In the genomic region with DNA sequence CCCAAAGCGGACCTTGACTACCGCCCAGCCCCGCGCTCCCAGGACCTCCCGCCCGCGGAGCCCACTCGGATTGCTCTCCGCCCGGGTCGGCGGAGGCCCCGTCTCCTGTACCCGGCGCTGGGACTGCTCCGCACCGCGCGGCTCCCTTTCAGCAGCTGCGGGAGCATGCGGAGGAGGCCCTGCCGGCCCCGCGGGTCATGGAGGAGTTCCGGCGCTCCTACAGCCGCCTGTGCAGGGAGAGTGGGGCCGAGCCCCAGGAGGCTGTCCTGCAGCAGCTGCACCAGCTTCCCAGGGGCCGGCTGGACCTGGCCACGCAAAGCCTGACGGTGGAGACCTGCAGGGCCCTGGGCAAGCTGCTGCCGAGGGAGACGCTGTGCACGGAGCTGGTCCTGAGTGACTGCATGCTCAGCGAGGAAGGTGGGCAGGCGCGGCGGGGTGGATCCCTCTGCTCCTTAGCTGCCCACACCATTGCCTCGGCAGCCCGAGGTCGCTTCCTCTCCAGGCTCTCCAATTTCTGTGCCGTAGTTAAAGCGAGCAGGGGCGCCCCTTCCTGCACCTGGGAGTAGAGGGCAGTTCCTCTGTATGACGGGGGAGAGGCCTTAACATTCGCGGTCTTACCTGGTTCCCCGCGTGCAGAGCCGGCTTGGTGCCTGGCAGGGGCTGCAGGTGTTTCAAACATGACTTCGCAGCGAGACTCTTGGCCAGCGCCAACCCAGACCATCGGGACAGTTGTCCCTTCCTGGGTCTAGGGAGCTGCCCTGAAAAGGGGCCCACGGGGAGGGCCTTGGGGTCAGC, we compare ENCODE assay signal across 8 cellular contexts. TPM values are rescaled to one million over a fixed set of nuclear protein-coding genes. Genes with fewer than 3 reads are reported as not detected.
DNase-seq lines count a peak whose midpoint lies in the region; ATAC-seq, FAIRE-seq and TF ChIP-seq lines count a peak whose summit lies in the region.

No MANE protein-coding gene starts in this region.

- no peaks in the 10 kb centered on the region for H3K36me3 ChIP-seq in ACC112 (ENCODE audit: insufficient read depth, low read length)
- H3K36me3 ChIP-seq in fibroblast of lung (ENCODE audit: control insufficient read depth, insufficient read depth, low read length) = peaks cover 2% of the 10 kb centered on the region
- H3K36me3 ChIP-seq in pancreas = no peaks in the 10 kb centered on the region

- no peak for DNase-seq in T-helper 2 cell treated with Interferon-gamma antibody and Interleukin-4, amounts not matched to agents 5 μg/mL and 100 μg/mL, for 36 hours (ENCODE audit: low spot score)
- DNase-seq in fibroblast of lung (ENCODE audit: low read depth in 2 of 2) = peak in 1 of 2 donors; percentile 16
- peak in 4 of 6 donors; percentile 37 to 74 (median 61) for DNase-seq in pancreas
- DNase-seq in OCI-M2 (lab: John Stamatoyannopoulos, UW; ENCODE audit: unreplicated experiment) = no peak

- peaks cover 21% of the 10 kb centered on the region for H3K4me1 Mint-ChIP-seq in T-helper 2 cell treated with Interferon-gamma antibody and Interleukin-4, amounts not matched to agents 5 μg/mL and 100 μg/mL, for 36 hours (ENCODE audit: low read depth)

- 2 to 3% methylated on average over 44 to 55 of the region's 55 CpGs for WGBS in pancreas, 2 donors

- H3K4me1 ChIP-seq in ACC112 (ENCODE audit: control insufficient read depth, insufficient read depth, low read length, unreplicated experiment) (peaks cover 11% of the 10 kb centered on the region), fibroblast of lung (ENCODE audit: control insufficient read depth, extremely low read depth, insufficient read depth, low read length) (peaks cover 13% of the 10 kb centered on the region), pancreas (peaks cover 9 to 14% (median 11%) of the 10 kb centered on the region in 3 donors)

- H3K9ac ChIP-seq in fibroblast of lung (ENCODE audit: insufficient read depth, low read length) = peak overlapping the region; percentile 46

- H3K79me2 ChIP-seq in ACC112 (ENCODE audit: control insufficient read depth, insufficient read depth, low read length, unreplicated experiment) = no peaks in the 10 kb centered on the region
- H3K79me2 ChIP-seq in fibroblast of lung (ENCODE audit: control insufficient read depth, insufficient read depth, low read length) = peaks cover 7% of the 10 kb centered on the region

- H3K9me3 ChIP-seq in fibroblast of lung (ENCODE audit: control insufficient read depth, insufficient read depth, low read depth, low read length) = no peaks in the 10 kb centered on the region
- no peaks in the 10 kb centered on the region for H3K9me3 ChIP-seq in pancreas

- TF ChIP-seq CTCF in fibroblast of lung (conservative IDR thresholded peaks at IDR 0.05 in 1 of 2, IDR thresholded peaks at IDR 0.05 in 1 of 2; ENCODE audit: low read depth in 1 of 2, low read length in 2 of 2) = no peak
- TF ChIP-seq CTCF in pancreas (IDR thresholded peaks at IDR 0.05) = no peak

- H3K27me3 ChIP-seq in ACC112 (ENCODE audit: insufficient read depth, low read length) (no peaks in the 10 kb centered on the region), fibroblast of lung (ENCODE audit: control insufficient read depth, insufficient read depth, low read length) (no peaks in the 10 kb centered on the region), pancreas (no peaks in the 10 kb centered on the region)

- peak overlapping the region; percentile 91 for H3K4me3 ChIP-seq in ACC112 (ENCODE audit: low read depth, low read length)
- H3K4me3 ChIP-seq in GM08714 (ENCODE audit: low read length) = peak overlapping the region; percentile 78
- H3K4me3 ChIP-seq in fibroblast of lung (replicated peaks in 1 of 4; ENCODE audit: control extremely low read depth in 1 of 4, insufficient read depth in 1 of 4, low read depth in 3 of 4, low read length in 4 of 4) = peak overlapping the region; percentile 46 to 78 (median 72)
- H3K4me3 ChIP-seq in pancreas = peak overlapping the region; percentile 73 to 95 (median 91)

- H3K36me3 Mint-ChIP-seq in T-helper 2 cell treated with Interferon-gamma antibody and Interleukin-4, amounts not matched to agents 5 μg/mL and 100 μg/mL, for 36 hours (ENCODE audit: low read depth) = peaks cover 5% of the 10 kb centered on the region

- H3K4me2 ChIP-seq in fibroblast of lung (ENCODE audit: extremely low read depth, insufficient read depth, low read length) = peak overlapping the region; percentile 93

- H4K20me1 ChIP-seq in fibroblast of lung (ENCODE audit: control insufficient read depth, extremely low read depth, insufficient read depth, low read length) = no peaks in the 10 kb centered on the region

- FAIRE-seq in pancreas (lab: Jason Lieb, UNC) = no peak

- H3K4me3 Mint-ChIP-seq in T-helper 2 cell treated with Interferon-gamma antibody and Interleukin-4, amounts not matched to agents 5 μg/mL and 100 μg/mL, for 36 hours = peak overlapping the region; percentile 89

- H2AFZ ChIP-seq in ACC112 (ENCODE audit: low read length, unreplicated experiment) (peak overlapping the region; percentile 67), fibroblast of lung (ENCODE audit: low read length) (peak overlapping the region; percentile 70)

- no peak overlapping the region for H3K27ac Mint-ChIP-seq in T-helper 2 cell treated with Interferon-gamma antibody and Interleukin-4, amounts not matched to agents 5 μg/mL and 100 μg/mL, for 36 hours

- H3K27ac ChIP-seq in ACC112 (ENCODE audit: low read depth, low read length) (no peak overlapping the region), fibroblast of lung (ENCODE audit: insufficient read depth, low read length) (no peak overlapping the region), pancreas (no peak overlapping the region)

- H3K9me3 Mint-ChIP-seq in T-helper 2 cell treated with Interferon-gamma antibody and Interleukin-4, amounts not matched to agents 5 μg/mL and 100 μg/mL, for 36 hours = no peaks in the 10 kb centered on the region

- H3K27me3 Mint-ChIP-seq in T-helper 2 cell treated with Interferon-gamma antibody and Interleukin-4, amounts not matched to agents 5 μg/mL and 100 μg/mL, for 36 hours (ENCODE audit: low read depth) = no peaks in the 10 kb centered on the region

- ATAC-seq in HG03354 (IDR thresholded peaks at IDR 0.05; ENCODE audit: poor library complexity, severe bottlenecking, unreplicated experiment) (peak; percentile 8), pancreas (peak; percentile 2 to 22 (median 6)), HG02840 (IDR thresholded peaks at IDR 0.05; ENCODE audit: low FRiP score, unreplicated experiment) (no peak)

- intact Hi-C loops in pancreas (cut with DNase I) = loop anchor here in 1 of 3 donors (10.0 kb wide), 1 partner anchor 131 kb away; no protein-coding TSS in a partner anchor

RNA-seq across cellular contexts. Expression of gene LRRC45, which starts 0.5 kb away (rescaled TPM):
- total RNA-seq in fibroblast of lung (9.9 and 10.0 TPM in 2 replicates), pancreas (1 to 10 TPM; 5.3 to 9.9 (median 6.2) TPM)
- polyA plus RNA-seq in fibroblast of lung (2.3 and 3.8 TPM in 2 replicates), pancreas (10 to 100 TPM; 20.0 to 21.6 TPM)
- 3.4 and 7.4 TPM in 2 replicates for polyA plus RNA-seq in fibroblast of lung (2012)
- polyA minus RNA-seq in fibroblast of lung (ENCODE audit: low replicate concordance) = 9.5 and 9.6 TPM in 2 replicates

RNA-seq across cellular contexts. Expression of gene CENPX, which starts 1.0 kb away (rescaled TPM):
- total RNA-seq in fibroblast of lung (15.2 and 30.4 TPM in 2 replicates), pancreas (10 to 100 TPM; 14.0 to 28.6 (median 16.4) TPM)
- polyA plus RNA-seq in fibroblast of lung (29.2 and 51.3 TPM in 2 replicates), pancreas (10 to 100 TPM; 43.6 to 62.4 TPM)
- polyA plus RNA-seq in fibroblast of lung (2012) = 46.8 and 90.9 TPM in 2 replicates
- 7.5 and 23.1 TPM in 2 replicates for polyA minus RNA-seq in fibroblast of lung (ENCODE audit: low replicate concordance)

RNA-seq across cellular contexts. Expression of gene RAC3, which starts 7.8 kb away (rescaled TPM):
- total RNA-seq in fibroblast of lung (5.6 and 6.6 TPM in 2 replicates), pancreas (1 to 10 TPM in 5 of 6 donors, under 1 TPM in 1; 0.97 to 3.3 (median 1.9) TPM)
- polyA plus RNA-seq in fibroblast of lung (4.3 and 4.7 TPM in 2 replicates), pancreas (10 to 100 TPM in 1 of 2 donors, 1 to 10 TPM in 1; 6.0 to 12.6 TPM)
- 7.5 and 8.8 TPM in 2 replicates for polyA plus RNA-seq in fibroblast of lung (2012)
- 19.8 and 35.6 TPM in 2 replicates for polyA minus RNA-seq in fibroblast of lung (ENCODE audit: low replicate concordance)

RNA-seq across cellular contexts. Expression of gene DCXR, which starts 13.9 kb away (rescaled TPM):
- 38.3 and 43.6 TPM in 2 replicates for total RNA-seq in fibroblast of lung
- 34.8 and 75.3 TPM in 2 replicates for polyA plus RNA-seq in fibroblast of lung
- polyA plus RNA-seq in fibroblast of lung (2012) = 48.1 and 90.1 TPM in 2 replicates
- 121 and 132 TPM in 2 replicates for polyA minus RNA-seq in fibroblast of lung (ENCODE audit: low replicate concordance)
- total RNA-seq in pancreas = 10 to 100 TPM; 34.8 to 87.4 (median 51.1) TPM
- 100 to 1,000 TPM in 1 of 2 donors, 10 to 100 TPM in 1; 86.7 to 108 TPM for polyA plus RNA-seq in pancreas

RNA-seq across cellular contexts. Expression of gene RFNG, which starts 28.0 kb away (rescaled TPM):
- total RNA-seq in fibroblast of lung = 38.5 and 48.9 TPM in 2 replicates
- polyA plus RNA-seq in fibroblast of lung = 14.1 and 14.5 TPM in 2 replicates
- 39.8 and 46.6 TPM in 2 replicates for polyA plus RNA-seq in fibroblast of lung (2012)
- polyA minus RNA-seq in fibroblast of lung (ENCODE audit: low replicate concordance) = 53.6 and 71.2 TPM in 2 replicates
- 10 to 100 TPM; 18.2 to 30.8 (median 28.4) TPM for total RNA-seq in pancreas
- polyA plus RNA-seq in pancreas = 10 to 100 TPM; 57.9 to 59.1 TPM

Comparison
In these comparisons a context has a peak if more than half of its experiments do, and no peak if none do; other contexts are left out.
1. DNase-seq: peak in pancreas (4 of 6); none in T-helper 2 cell treated with Interferon-gamma antibody and Interleukin-4, amounts not matched to agents 5 μg/mL and 100 μg/mL, for 36 hours (single experiment) and OCI-M2 (single experiment).
2. Peak in every context shown above with its lines, with median percentiles within 50 percentile points of each other: H3K4me3 ChIP-seq.